1 cellular context compared by ENCODE assay signal in the genomic region with DNA sequence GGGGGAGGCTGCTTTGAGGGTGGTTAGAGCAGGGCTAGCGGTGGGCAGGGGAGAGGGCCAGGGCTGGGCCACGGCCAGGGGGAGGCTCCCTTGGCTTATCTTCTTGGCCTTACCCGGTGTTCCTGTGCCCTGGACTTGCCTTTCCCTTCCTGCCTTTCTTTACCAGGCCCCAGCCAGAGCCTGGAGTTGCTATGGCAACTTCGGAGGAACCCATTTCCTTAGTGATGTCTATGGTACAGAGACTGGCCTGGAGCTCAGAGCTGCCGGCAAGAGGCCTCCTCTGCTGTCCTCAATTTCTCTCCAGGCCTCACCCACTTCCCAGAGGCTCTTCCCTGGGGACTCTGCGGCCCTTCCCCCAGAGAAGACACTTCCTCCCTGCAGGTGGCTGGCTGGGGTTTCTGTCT.
TF ChIP-seq lines count a peak whose summit lies in the region.

No MANE protein-coding gene starts in this region.

TF ChIP-seq in endothelial cell of umbilical vein, 7 proteins besides CTCF, POLR2A, EP300 and RAD21:
- TF ChIP-seq MYC (IDR thresholded peaks at IDR 0.05; ENCODE audit: low read depth, low read length): no peak
- TF ChIP-seq GATA2 (IDR thresholded peaks at IDR 0.05; ENCODE audit: insufficient read depth, insufficient read length, low read depth, low read length): peak; percentile 13
- TF ChIP-seq JUN (IDR thresholded peaks at IDR 0.05; ENCODE audit: borderline replicate concordance, insufficient read depth, insufficient read length, low read depth): no peak
